Comparison of ENCODE assay signal across 16 cellular contexts in the genomic region with DNA sequence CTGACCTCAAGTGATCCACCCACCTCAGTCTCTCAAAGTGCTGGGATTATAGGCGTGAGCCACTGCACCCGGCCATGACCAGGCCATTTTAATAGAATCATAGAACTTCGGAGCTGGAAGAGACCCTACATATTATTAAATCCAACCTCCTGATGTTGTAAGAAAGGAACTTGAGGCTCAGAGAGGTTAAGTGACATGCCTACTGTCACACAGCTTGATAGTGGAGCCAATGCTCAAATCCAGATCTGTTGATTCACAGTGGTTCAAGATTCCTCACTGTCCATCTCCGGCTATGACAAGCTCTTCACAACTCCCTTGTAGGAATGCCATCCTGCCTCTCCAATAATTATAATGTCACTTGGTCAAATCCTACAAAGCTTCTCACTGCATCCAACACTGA.
DNase-seq lines count a peak whose midpoint lies in the region; ATAC-seq, FAIRE-seq and TF ChIP-seq lines count a peak whose summit lies in the region.
"Had no signal": no experiment of that assay in that cellular context is flagged by ENCODE, and none has a peak within 500 bp of the region (broad histone marks: within the 10 kb centered on the region; RNA-seq: fewer than 3 reads in every experiment).

No MANE protein-coding gene starts in this region.

- peak overlapping the region in 1 of 7 donors; percentile 22 for H3K27ac Mint-ChIP-seq in CD14-positive monocyte
- H3K27ac Mint-ChIP-seq: CD8-positive, alpha-beta T cell had no signal

- no peak for TF ChIP-seq POLR2A in H1 (IDR thresholded peaks at IDR 0.05; ENCODE audit: control extremely low read depth in 1 of 2, low read depth in 2 of 2, low read length in 2 of 2)

- POLR2A ChIA-PET in H1 (lab: Charles Lee; ENCODE audit: partially characterized antibody), result no interaction called here

- TF ChIP-seq CTCF in right atrium auricular region (IDR thresholded peaks at IDR 0.05) (no peak), H1 (IDR thresholded peaks at IDR 0.05; ENCODE audit: control extremely low read depth in 1 of 3, insufficient read depth in 1 of 3, low read depth in 1 of 3, low read length in 3 of 3) (no peak), CD14-positive monocyte (IDR thresholded peaks at IDR 0.05) (no peak)

- no peak overlapping the region; the same call in 1 of the 2 replicates for H2BK15ac ChIP-seq in H1 (ENCODE audit: low read length)

- in situ Hi-C loops in ACHN (cut with HindIII; ENCODE audit: low pct_ligation_motif_present, low pct_unique_long_range_greater_than_20kb, low sequenced_read_pairs), result no loop called here

- TF ChIP-seq EP300 in H1 (IDR thresholded peaks at IDR 0.05; ENCODE audit: borderline replicate concordance in 1 of 2, low read depth in 2 of 2, low read length in 2 of 2), result no peak

- CTCF ChIA-PET in H1 (lab: Charles Lee; ENCODE audit: partially characterized antibody), result interaction anchor here (0.8 to 3.2 kb wide), 9 partner anchors 14 to 66 kb away, joined by 3 to 20 read pairs (median 4); a partner anchor contains a TSS

- peak overlapping the region; percentile 33; the same call in 1 of the 2 replicates for H2BK12ac ChIP-seq in H1 (ENCODE audit: low read depth, low read length)

- H3K9me3 ChIP-seq in right atrium auricular region, result no peaks in the 10 kb centered on the region
- H3K9me3 ChIP-seq in H1 (ENCODE audit: insufficient read depth in 2 of 2, low read depth in 1 of 2, low read length in 1 of 2), result no peaks in the 10 kb centered on the region
- H3K9me3 ChIP-seq: BE2C had no signal

- H3K79me1 ChIP-seq in H1 (ENCODE audit: low read depth, low read length), result no peaks in the 10 kb centered on the region

- H2BK120ac ChIP-seq in H1 (replicated peaks; ENCODE audit: low read depth, low read length), result no peak overlapping the region

- H3K4me1 ChIP-seq in right atrium auricular region (peaks cover 0 to 34% of the 10 kb centered on the region in 2 donors), H1 (replicated peaks in 1 of 4; ENCODE audit: control insufficient read depth in 3 of 4, insufficient read depth in 4 of 4, low read length in 3 of 4) (peaks cover 1 to 4% (median 3%) of the 10 kb centered on the region in 4 experiments; a peak in 5 of 7 replicates)
- H3K4me1 ChIP-seq: BE2C had no signal

- H2BK20ac ChIP-seq in H1 (ENCODE audit: low read length), result no peak overlapping the region

- H3K23ac ChIP-seq in H1 (ENCODE audit: insufficient read length), result no peak overlapping the region

- no peak overlapping the region for H2AFZ ChIP-seq in H1 (ENCODE audit: low read length)
- H2AFZ ChIP-seq: GM23248 had no signal

- H3K27me3 Mint-ChIP-seq in CD14-positive monocyte (ENCODE audit: low read depth in 3 of 3), result peaks cover 2 to 4% (median 3%) of the 10 kb centered on the region in 3 donors

- no peak overlapping the region for H2AK5ac ChIP-seq in H1 (ENCODE audit: low read depth, low read length)

- WGBS in H1 (ENCODE audit: extremely low coverage in 1 of 2, insufficient coverage in 1 of 2, insufficient read length in 1 of 2, insufficient replicate concordance in 2 of 2, low coverage in 1 of 2, low lambda C conversion rate in 2 of 2, missing lambda C conversion rate in 1 of 2), 2 experiments, result 97% methylated on average over 4 of the region's 4 CpGs; no CpG with 5 or more reads in 1 of the 2 experiments

- H4K8ac ChIP-seq in H1 (ENCODE audit: extremely low read depth, insufficient read depth, low read length), result no peak overlapping the region

- H3K4ac ChIP-seq in H1 (replicated peaks; ENCODE audit: insufficient read length, low read depth, low read length), result no peak overlapping the region

- FAIRE-seq in H1 (lab: Jason Lieb, UNC), result no peak

- H3K9me3 Mint-ChIP-seq in CD14-positive monocyte, result peaks cover 0 to 10% (median 3%) of the 10 kb centered on the region in 7 donors
- H3K9me3 Mint-ChIP-seq: CD8-positive, alpha-beta T cell had no signal

- H3K4me2 ChIP-seq in H1 (ENCODE audit: insufficient read depth in 1 of 2, low read depth in 2 of 2, low read length in 2 of 2), result no peak overlapping the region

- H3K36me3 ChIP-seq in right atrium auricular region, result no peaks in the 10 kb centered on the region
- H3K36me3 ChIP-seq in H1 (ENCODE audit: control insufficient read depth in 2 of 4, insufficient read depth in 4 of 4, low read length in 3 of 4), result no peaks in the 10 kb centered on the region
- H3K36me3 ChIP-seq: BE2C had no signal

- no peaks in the 10 kb centered on the region for H3K79me2 ChIP-seq in H1 (ENCODE audit: control insufficient read depth in 1 of 2, insufficient read depth in 2 of 2, low read length in 2 of 2)

- TF ChIP-seq RAD21 in H1 (IDR thresholded peaks at IDR 0.05 in 1 of 2, conservative IDR thresholded peaks at IDR 0.05 in 1 of 2; ENCODE audit: low read depth in 2 of 2, low read length in 2 of 2), result no peak

- H4K20me1 ChIP-seq in H1 (replicated peaks in 1 of 2; ENCODE audit: control insufficient read depth in 1 of 2, insufficient read depth in 2 of 2, low read length in 2 of 2), result no peaks in the 10 kb centered on the region

- no peak overlapping the region for H2BK5ac ChIP-seq in H1 (ENCODE audit: low read depth, low read length)

- H3K18ac ChIP-seq in H1 (ENCODE audit: extremely low read depth, low read length), result no peak overlapping the region

- H3K27ac ChIP-seq in right atrium auricular region (peak overlapping the region; percentile 31 to 78), H1 (ENCODE audit: low read depth, low read length) (no peak overlapping the region)
- H3K27ac ChIP-seq: C4-2B, GM23248, HL-60 had no signal

- H3K4me1 Mint-ChIP-seq in CD14-positive monocyte, result peaks cover 49% of the 10 kb centered on the region

- no peak overlapping the region for H3K4me3 ChIP-seq in right atrium auricular region
- H3K4me3 ChIP-seq in H1 (ENCODE audit: extremely low read depth in 1 of 4, insufficient read depth in 2 of 4, low read depth in 3 of 4, low read length in 4 of 4), result no peak overlapping the region
- H3K4me3 ChIP-seq: GM23248 had no signal

- H3K14ac ChIP-seq in H1 (ENCODE audit: insufficient read length), result no peak overlapping the region

- H3K36me3 Mint-ChIP-seq in CD14-positive monocyte, result peaks cover 43 to 51% of the 10 kb centered on the region in 2 donors
- H3K36me3 Mint-ChIP-seq: CD8-positive, alpha-beta T cell had no signal

- H4K91ac ChIP-seq in H1 (replicated peaks; ENCODE audit: insufficient read length, low read length), result no peak overlapping the region

- no peak for DNase-seq in right atrium auricular region (ENCODE audit: low spot score)
- no peak for DNase-seq in Right ventricle myocardium inferior (ENCODE audit: missing footprints)
- no peak for DNase-seq in H1 (ENCODE audit: low read depth in 1 of 2, low spot score in 2 of 2)
- DNase-seq in posterior vena cava (ENCODE audit: low spot score), result peak; percentile 16
- DNase-seq in NCI-H1694 (lab: John Stamatoyannopoulos, UW), result no peak
- DNase-seq in CD14-positive monocyte (ENCODE audit: low spot score), result no peak
- DNase-seq in ACHN, result no peak
- DNase-seq: BE2C; CD8-positive, alpha-beta T cell; COR-L47; DMS53; GF-D8; GM23248; H7 had no signal

- ATAC-seq in Right ventricle myocardium inferior, result no peak
- ATAC-seq: CD8-positive, alpha-beta T cell had no signal

- H3K9ac ChIP-seq in H1 (replicated peaks in 1 of 4; ENCODE audit: extremely low read depth in 1 of 4, low read depth in 3 of 4, low read length in 3 of 4), result no peak overlapping the region
- H3K9ac ChIP-seq: GM23248 had no signal

- H3K4me3 Mint-ChIP-seq in CD14-positive monocyte, result no peak overlapping the region
- H3K4me3 Mint-ChIP-seq: CD8-positive, alpha-beta T cell had no signal

- intact Hi-C loops in Right ventricle myocardium inferior (cut with DNase I), result no loop called here
- intact Hi-C loops in posterior vena cava (cut with DNase I), result no loop called here
- intact Hi-C loops in CD14-positive monocyte (cut with micrococcal nuclease), result loop anchor here in 1 of 2 donors (5.0 kb wide), 1 partner anchor 35 kb away; no protein-coding TSS in a partner anchor

- H3K27me3 ChIP-seq in right atrium auricular region (no peaks in the 10 kb centered on the region), H1 (replicated peaks in 1 of 4; ENCODE audit: control insufficient read depth in 3 of 4, extremely low read depth in 1 of 4, insufficient read depth in 3 of 4, low read length in 3 of 4) (no peaks in the 10 kb centered on the region)
- H3K27me3 ChIP-seq: BE2C had no signal

- no peaks in the 10 kb centered on the region for H3K23me2 ChIP-seq in H1 (ENCODE audit: low read depth, low read length)

- H4K5ac ChIP-seq in H1 (ENCODE audit: insufficient read length, low read depth, low read length), result no peak overlapping the region

- H3K56ac ChIP-seq in H1 (replicated peaks; ENCODE audit: insufficient read length, low read depth, low read length), result no peak overlapping the region

TF ChIP-seq in H1, 55 proteins besides CTCF, POLR2A, EP300 and RAD21:
- no peak for TF ChIP-seq NRF1 (IDR thresholded peaks at IDR 0.05; ENCODE audit: low read depth, low read length)
- no peak for TF ChIP-seq CBX8 (IDR thresholded peaks at IDR 0.05; ENCODE audit: borderline replicate concordance, low read depth, low read length)
